30 cellular contexts compared by ENCODE assay signal in the genomic region with DNA sequence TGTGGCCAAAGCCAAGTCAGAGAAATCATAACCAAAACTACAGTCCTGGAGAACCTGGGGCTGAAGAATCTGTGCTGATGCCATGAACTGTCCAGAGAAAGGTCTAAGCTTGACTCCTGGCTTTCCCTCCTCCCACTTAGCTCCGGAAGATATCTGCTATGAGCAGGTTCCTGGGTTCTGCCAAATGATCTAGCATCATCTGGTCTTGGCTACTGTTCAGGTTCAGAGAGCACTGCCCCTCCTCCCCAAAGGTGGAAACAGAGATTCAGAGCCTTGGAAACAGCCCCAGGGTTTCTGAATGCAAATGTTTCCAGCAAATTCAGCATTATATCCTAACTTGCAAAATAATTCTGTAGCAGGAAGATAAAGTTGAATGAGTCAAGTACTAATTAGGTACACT.
"Had no signal": no experiment of that assay in that cellular context is flagged by ENCODE, and none has a peak within 500 bp of the region (broad histone marks: within the 10 kb centered on the region; RNA-seq: fewer than 3 reads in every experiment).

No MANE protein-coding gene starts in this region.

- H3K36me3 Mint-ChIP-seq: activated naive CD4-positive, alpha-beta T cell treated with anti-CD3 and anti-CD28 coated beads, Interleukin-2, amount 50 U/mL, for 24 hours; activated naive CD8-positive, alpha-beta T cell treated with anti-CD3 and anti-CD28 coated beads, Interleukin-2, amount 10 ng/mL, durations not matched to agents 7 days and 5 days had no signal

- H3K9me3 ChIP-seq: ascending aorta, SJCRH30 had no signal

- H3K36me3 ChIP-seq: ascending aorta, cardiac muscle cell, SJCRH30, WERI-Rb-1 had no signal

- H3K4me1 ChIP-seq: ascending aorta had no signal

- H3K9ac ChIP-seq: KMS-11 had no signal

- H3K4me3 ChIP-seq: ascending aorta, cardiac muscle cell, SJCRH30, SK-N-MC had no signal

- H3K27ac Mint-ChIP-seq: activated CD4-positive, alpha-beta T cell treated with anti-CD3 and anti-CD28 coated beads, Interleukin-2, amount 10 ng/mL, durations not matched to agents 24 days and 14 days; activated CD8-positive, alpha-beta T cell treated with anti-CD3 and anti-CD28 coated beads for 36 hours; activated naive CD4-positive, alpha-beta T cell treated with anti-CD3 and anti-CD28 coated beads, Interleukin-2, amount 50 U/mL, for 24 hours; activated naive CD8-positive, alpha-beta T cell treated with anti-CD3 and anti-CD28 coated beads, Interleukin-2, amount 10 ng/mL, durations not matched to agents 7 days and 5 days; activated T-cell treated with anti-CD3 and anti-CD28 coated beads, Interleukin-2, amount 50 U/mL, for 72 hours; activated T-helper 17 cell treated with anti-CD3 and anti-CD28 coated beads, Interleukin-2, amount 50 U/mL, for 72 hours had no signal

- H3K27me3 ChIP-seq: ascending aorta, cardiac muscle cell, SJCRH30 had no signal

- ATAC-seq: activated CD8-positive, alpha-beta T cell treated with anti-CD3 and anti-CD28 coated beads for 36 hours; activated T-cell treated with anti-CD3 and anti-CD28 coated beads, Interleukin-2, amount 50 U/mL, for 72 hours; activated T-helper 17 cell treated with anti-CD3 and anti-CD28 coated beads, Interleukin-2, amount 50 U/mL, for 72 hours; Panc1 had no signal

- H3K9me3 Mint-ChIP-seq: activated CD4-positive, alpha-beta T cell treated with anti-CD3 and anti-CD28 coated beads, Interleukin-2, amount 10 ng/mL, durations not matched to agents 24 days and 14 days; activated CD8-positive, alpha-beta T cell treated with anti-CD3 and anti-CD28 coated beads for 36 hours; activated naive CD4-positive, alpha-beta T cell treated with anti-CD3 and anti-CD28 coated beads, Interleukin-2, amount 50 U/mL, for 24 hours; activated naive CD8-positive, alpha-beta T cell treated with anti-CD3 and anti-CD28 coated beads, Interleukin-2, amount 10 ng/mL, durations not matched to agents 7 days and 5 days; activated T-cell treated with anti-CD3 and anti-CD28 coated beads, Interleukin-2, amount 50 U/mL, for 72 hours; activated T-helper 17 cell treated with anti-CD3 and anti-CD28 coated beads, Interleukin-2, amount 50 U/mL, for 72 hours; central memory CD8-positive, alpha-beta T cell had no signal

- DNase-seq: activated CD4-positive, alpha-beta T cell treated with anti-CD3 and anti-CD28 coated beads, Interleukin-2, amount 10 ng/mL, durations not matched to agents 24 days and 14 days; activated CD4-positive, alpha-beta T cell treated with anti-CD3 and anti-CD28 coated beads, Interleukin-2, amount 50 U/mL, for 4 hours; activated CD4-positive, CD25-positive, alpha-beta regulatory T cell; activated CD8-positive, alpha-beta T cell treated with anti-CD3 and anti-CD28 coated beads for 36 hours; activated gamma-delta T cell; activated naive CD4-positive, alpha-beta T cell treated with Interleukin-2 at 50 U/mL for 16 hours; activated naive CD8-positive, alpha-beta T cell treated with anti-CD3 and anti-CD28 coated beads, Interleukin-2, amount 10 ng/mL, durations not matched to agents 7 days and 5 days; activated T-cell treated with anti-CD3 and anti-CD28 coated beads, Interleukin-2, amount 50 U/mL, for 1 hour; activated T-cell treated with anti-CD3 and anti-CD28 coated beads, Interleukin-2, amount 50 U/mL, for 72 hours; amygdala; NCI-H1092 treated with DMSO at 0.1 percent for 48 hours; NCI-H1417 treated with DMSO at 0.1 percent for 48 hours; NCI-H187 treated with DMSO at 0.1 percent for 48 hours; NCI-H2081; NCI-H345; NCI-H510A; NCI-H526; NCI-H774; SHP77; SJCRH30; T1000; WERI-Rb-1 had no signal

- H3K4me1 Mint-ChIP-seq: activated CD4-positive, alpha-beta T cell treated with anti-CD3 and anti-CD28 coated beads, Interleukin-2, amount 10 ng/mL, durations not matched to agents 24 days and 14 days; activated naive CD4-positive, alpha-beta T cell treated with anti-CD3 and anti-CD28 coated beads, Interleukin-2, amount 50 U/mL, for 24 hours; activated naive CD8-positive, alpha-beta T cell treated with anti-CD3 and anti-CD28 coated beads, Interleukin-2, amount 10 ng/mL, durations not matched to agents 7 days and 5 days; activated T-helper 17 cell treated with anti-CD3 and anti-CD28 coated beads, Interleukin-2, amount 50 U/mL, for 72 hours; central memory CD8-positive, alpha-beta T cell had no signal

- H3K27ac ChIP-seq: ascending aorta, cardiac muscle cell, KMS-11, SJCRH30, SK-N-MC, WERI-Rb-1 had no signal

- H3K4me2 ChIP-seq: KMS-11 had no signal

- H3K4me3 Mint-ChIP-seq: activated CD4-positive, alpha-beta T cell treated with anti-CD3 and anti-CD28 coated beads, Interleukin-2, amount 10 ng/mL, durations not matched to agents 24 days and 14 days; activated CD8-positive, alpha-beta T cell treated with anti-CD3 and anti-CD28 coated beads for 36 hours; activated naive CD4-positive, alpha-beta T cell treated with anti-CD3 and anti-CD28 coated beads, Interleukin-2, amount 50 U/mL, for 24 hours; activated naive CD8-positive, alpha-beta T cell treated with anti-CD3 and anti-CD28 coated beads, Interleukin-2, amount 10 ng/mL, durations not matched to agents 7 days and 5 days; activated T-cell treated with anti-CD3 and anti-CD28 coated beads, Interleukin-2, amount 50 U/mL, for 72 hours; activated T-helper 17 cell treated with anti-CD3 and anti-CD28 coated beads, Interleukin-2, amount 50 U/mL, for 72 hours; central memory CD8-positive, alpha-beta T cell had no signal
